In genomic region chr3:8627949-8628348, GRCh38 we compare ENCODE assay signal across 25 cellular contexts. TPM values are rescaled to one million over a fixed set of nuclear protein-coding genes. Genes with fewer than 3 reads are reported as not detected.
"Had no signal": no experiment of that assay in that cellular context is flagged by ENCODE, and none has a peak within 500 bp of the region (broad histone marks: within the 10 kb centered on the region; RNA-seq: fewer than 3 reads in every experiment).

No MANE protein-coding gene starts in this region.

- H3K9me3 ChIP-seq: adrenal gland, breast epithelium, Peyer's patch had no signal

- H3K9me3 Mint-ChIP-seq: activated naive CD8-positive, alpha-beta T cell treated with anti-CD3 and anti-CD28 coated beads, Interleukin-2, amount 10 ng/mL, durations not matched to agents 7 days and 5 days; activated T-cell treated with anti-CD3 and anti-CD28 coated beads, Interleukin-2, amount 50 U/mL, for 72 hours; T-helper 1 cell treated with Interleukin-12 subunit alpha and Interleukin-12 subunit beta and Interleukin-4 antibody, amounts not matched to agents 30 μg/mL and 1 μg/mL, for 36 hours had no signal

- H3K4me1 ChIP-seq: adrenal gland, breast epithelium had no signal

- DNase-seq: activated CD4-positive, alpha-beta T cell treated with anti-CD3 and anti-CD28 coated beads for 4 hours; activated CD8-positive, alpha-beta memory T cell treated with anti-CD3 and anti-CD28 coated beads, Interleukin-2, amount 50 U/mL, for 4 hours; activated CD8-positive, alpha-beta T cell treated with anti-CD3 and anti-CD28 coated beads for 36 hours; activated naive CD4-positive, alpha-beta T cell treated with anti-CD3 and anti-CD28 coated beads, Interleukin-2, amount 50 U/mL, for 16 hours; activated naive CD8-positive, alpha-beta T cell treated with anti-CD3 and anti-CD28 coated beads, Interleukin-2, amount 10 ng/mL, durations not matched to agents 7 days and 5 days; activated T-cell treated with anti-CD3 and anti-CD28 coated beads, Interleukin-2, amount 50 U/mL, for 72 hours; adrenal gland; anterior cingulate cortex; Kasumi-1; KBM-7; NCI-H1092; NCI-H1417; NCI-H1694; NCI-H2029; NCI-H2107; NCI-H345; NCI-H510A; NCI-H526 treated with DMSO at 0.1 percent for 48 hours; NCI-H82; SHP77 treated with DMSO at 0.1 percent for 48 hours had no signal

- H3K27ac ChIP-seq: adrenal gland, breast epithelium, Peyer's patch had no signal

- H3K4me3 Mint-ChIP-seq: activated CD8-positive, alpha-beta T cell treated with anti-CD3 and anti-CD28 coated beads for 36 hours; activated naive CD8-positive, alpha-beta T cell treated with anti-CD3 and anti-CD28 coated beads, Interleukin-2, amount 10 ng/mL, durations not matched to agents 7 days and 5 days; activated T-cell treated with anti-CD3 and anti-CD28 coated beads, Interleukin-2, amount 50 U/mL, for 72 hours; T-helper 1 cell treated with Interleukin-12 subunit alpha and Interleukin-12 subunit beta and Interleukin-4 antibody, amounts not matched to agents 30 μg/mL and 1 μg/mL, for 36 hours had no signal

- H3K36me3 Mint-ChIP-seq: activated naive CD8-positive, alpha-beta T cell treated with anti-CD3 and anti-CD28 coated beads, Interleukin-2, amount 10 ng/mL, durations not matched to agents 7 days and 5 days had no signal

- H3K27me3 ChIP-seq: adrenal gland, breast epithelium, Peyer's patch had no signal

- H3K27ac Mint-ChIP-seq: activated CD8-positive, alpha-beta T cell treated with anti-CD3 and anti-CD28 coated beads for 36 hours; activated naive CD8-positive, alpha-beta T cell treated with anti-CD3 and anti-CD28 coated beads, Interleukin-2, amount 10 ng/mL, durations not matched to agents 7 days and 5 days; activated T-cell treated with anti-CD3 and anti-CD28 coated beads, Interleukin-2, amount 50 U/mL, for 72 hours had no signal

- H3K36me3 ChIP-seq: adrenal gland, breast epithelium, Peyer's patch had no signal

- ATAC-seq: activated CD4-positive, CD25-positive, alpha-beta regulatory T cell treated with anti-CD3 and anti-CD28 coated beads, Interleukin-2, amount 50 U/mL, for 24 hours; activated CD8-positive, alpha-beta T cell treated with anti-CD3 and anti-CD28 coated beads for 36 hours; activated T-cell treated with anti-CD3 and anti-CD28 coated beads, Interleukin-2, amount 50 U/mL, for 72 hours had no signal

- H3K4me3 ChIP-seq: adrenal gland, breast epithelium, Peyer's patch had no signal

RNA-seq across cellular contexts. Expression of gene SSUH2, which starts 16.6 kb away (rescaled TPM):
- total RNA-seq: activated naive CD8-positive, alpha-beta T cell treated with anti-CD3 and anti-CD28 coated beads, Interleukin-2, amount 10 ng/mL, durations not matched to agents 7 days and 5 days; SK-MEL-5 had no signal
